In genomic region chr20:37439223-37439933, GRCh38 we compare ENCODE assay signal across 1 cellular context.
TF ChIP-seq lines count a peak whose summit lies in the region.

No MANE protein-coding gene starts in this region.

TF ChIP-seq in HEK293, 187 proteins besides CTCF, POLR2A, EP300 and RAD21 (continued from another document):
- TF ChIP-seq ZNF398 (tag by site-specific recombination; IDR thresholded peaks at IDR 0.05) (peak; percentile 22; the same call in 1 of the 2 replicates), ZSCAN23 (tag by site-specific recombination; IDR thresholded peaks at IDR 0.05) (no peak), ZNF26 (tag by site-specific recombination; IDR thresholded peaks at IDR 0.05) (no peak), ZNF600 (tag by site-specific recombination; IDR thresholded peaks at IDR 0.05) (no peak), ZNF645 (tag by site-specific recombination; IDR thresholded peaks at IDR 0.05) (no peak), ZNF148 (tag by site-specific recombination; IDR thresholded peaks at IDR 0.05; ENCODE audit: borderline replicate concordance) (no peak), ZNF510 (tag by site-specific recombination; IDR thresholded peaks at IDR 0.05; ENCODE audit: insufficient replicate concordance) (no peak), ZSCAN30 (tag by site-specific recombination; IDR thresholded peaks at IDR 0.05) (no peak), ZNF704 (tag by site-specific recombination; IDR thresholded peaks at IDR 0.05) (no peak), GLIS2 (tag by site-specific recombination; IDR thresholded peaks at IDR 0.05) (no peak)
